8 cellular contexts compared by ENCODE assay signal in the genomic region with DNA sequence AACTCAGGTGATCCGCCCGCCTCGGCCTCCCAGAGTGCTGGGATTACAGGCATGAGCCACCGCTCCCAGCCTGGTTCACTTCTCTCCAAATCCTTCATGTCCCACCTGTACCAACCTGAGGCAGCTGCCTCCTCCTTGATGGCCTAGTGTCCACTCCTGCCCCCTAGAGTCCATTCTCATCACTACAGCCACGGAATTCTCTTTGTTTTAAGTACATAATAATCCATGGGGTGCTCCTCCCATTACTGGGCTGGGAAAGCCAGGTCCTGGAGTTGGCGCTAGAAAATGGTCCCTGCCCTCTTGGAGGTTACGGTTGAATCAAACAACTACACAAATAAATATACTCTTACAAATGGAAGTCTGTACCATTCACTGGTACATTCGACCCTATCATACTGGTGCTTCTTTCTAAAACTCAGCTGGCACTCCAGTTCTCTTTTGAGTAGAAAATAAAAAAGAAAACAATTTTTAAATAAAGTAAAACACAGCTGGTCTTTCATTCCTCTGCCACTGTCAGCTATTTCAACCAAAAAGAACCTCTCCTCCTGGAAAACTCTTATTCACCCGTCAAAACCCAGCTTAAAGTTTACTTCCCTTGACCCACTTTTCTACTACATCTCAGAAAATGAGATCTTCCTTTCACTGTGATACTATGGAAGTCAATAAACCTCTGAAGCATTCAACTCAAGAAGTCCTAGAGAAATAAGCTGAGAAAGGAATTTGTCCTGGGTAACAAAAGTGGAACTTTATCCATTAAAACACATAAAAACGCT. TPM values are rescaled to one million over a fixed set of nuclear protein-coding genes. Genes with fewer than 3 reads are reported as not detected.
DNase-seq lines count a peak whose midpoint lies in the region; ATAC-seq and TF ChIP-seq lines count a peak whose summit lies in the region.

No MANE protein-coding gene starts in this region.

- intact Hi-C loops in activated B cell treated with CpG ODN at 0.5 μM for 24 hours (cut with micrococcal nuclease), result loop anchor here (1.0 kb wide), 1 partner anchor 177 kb away; no protein-coding TSS in a partner anchor

- H3K9me2 ChIP-seq in GM23338 (ENCODE audit: insufficient read depth) (no peaks in the 10 kb centered on the region; the same call in 1 of the 2 replicates), hepatocyte (replicated peaks; ENCODE audit: insufficient read depth) (no peaks in the 10 kb centered on the region)

- 0 out of 3 replicates have a peak, but pooled peaks cover 3% of the 10 kb centered on the region for H3K36me3 Mint-ChIP-seq in GM23338 (ENCODE audit: low read depth)
- no peaks in the 10 kb centered on the region for H3K36me3 Mint-ChIP-seq in activated B cell treated with CpG ODN at 0.5 μM for 24 hours (ENCODE audit: low read depth)

- H3K4me3 Mint-ChIP-seq in GM23338 (no peak overlapping the region), activated B cell treated with CpG ODN at 0.5 μM for 24 hours (no peak overlapping the region)

- no peak overlapping the region for H2AFZ ChIP-seq in GM23338
- H2AFZ ChIP-seq in hepatocyte, result no peak overlapping the region

- H3K27ac Mint-ChIP-seq in GM23338, result no peak overlapping the region
- peak overlapping the region; percentile 25 for H3K27ac Mint-ChIP-seq in activated B cell treated with CpG ODN at 0.5 μM for 24 hours

- POLR2A ChIA-PET in activated B cell treated with CpG ODN at 0.5 μM for 24 hours (lab: Charles Lee), result interaction anchor here (1.7 kb wide), 1 partner anchor 227 kb away, joined by 4 read pairs; no protein-coding TSS in a partner anchor

- 73% methylated on average over 10 of the region's 10 CpGs for WGBS in hepatocyte (ENCODE audit: low lambda C conversion rate, missing lambda C conversion rate)

- no peaks in the 10 kb centered on the region for H3K27me3 ChIP-seq in BE2C
- H3K27me3 ChIP-seq in GM23338 (ENCODE audit: insufficient read depth), result no peaks in the 10 kb centered on the region
- no peaks in the 10 kb centered on the region for H3K27me3 ChIP-seq in hepatocyte

- no peaks in the 10 kb centered on the region for H4K20me1 ChIP-seq in GM23338 (replicated peaks; ENCODE audit: insufficient read depth)
- H4K20me1 ChIP-seq in hepatocyte (ENCODE audit: insufficient read depth, poor library complexity, severe bottlenecking), result no peaks in the 10 kb centered on the region

- H3K4me2 ChIP-seq in GM23338 (no peak overlapping the region), hepatocyte (no peak overlapping the region)

- ATAC-seq in GM23338 (peak; percentile 92), activated B cell treated with CpG ODN at 0.5 μM for 24 hours (ENCODE audit: low read depth) (no peak), GM21390 (IDR thresholded peaks at IDR 0.05; ENCODE audit: unreplicated experiment) (no peak), GM19463 (IDR thresholded peaks at IDR 0.05; ENCODE audit: unreplicated experiment) (no peak), HG02970 (IDR thresholded peaks at IDR 0.05; ENCODE audit: low FRiP score, unreplicated experiment) (no peak), HG02623 (IDR thresholded peaks at IDR 0.05; ENCODE audit: unreplicated experiment) (no peak)

- H3K79me2 ChIP-seq in GM23338 (replicated peaks; ENCODE audit: insufficient read depth), result no peaks in the 10 kb centered on the region
- H3K79me2 ChIP-seq in hepatocyte, result no peaks in the 10 kb centered on the region

- H3K4me1 Mint-ChIP-seq in GM23338 (no peaks in the 10 kb centered on the region), activated B cell treated with CpG ODN at 0.5 μM for 24 hours (peaks cover 7% of the 10 kb centered on the region)

- H3K27ac ChIP-seq in GM23338 (ENCODE audit: low read depth), result no peak overlapping the region
- no peak overlapping the region for H3K27ac ChIP-seq in hepatocyte

- H3K4me3 ChIP-seq in BE2C (ENCODE audit: low read depth, low read length) (no peak overlapping the region), GM23338 (no peak overlapping the region), hepatocyte (no peak overlapping the region)

- no peaks in the 10 kb centered on the region for H3F3A ChIP-seq in GM23338 (replicated peaks; ENCODE audit: low read depth)

- H3K9me3 Mint-ChIP-seq in GM23338 (peaks cover 17% of the 10 kb centered on the region), activated B cell treated with CpG ODN at 0.5 μM for 24 hours (no peaks in the 10 kb centered on the region)

- CTCF ChIA-PET in activated B cell treated with CpG ODN at 0.5 μM for 24 hours (lab: Charles Lee), result interaction anchor here (1.2 to 5.5 kb wide), 4 partner anchors 13 to 224 kb away, joined by 3 to 84 read pairs (median 12); no protein-coding TSS in a partner anchor

- DNase-seq in BE2C (peak; percentile 32), GM23338 (ENCODE audit: low spot score) (peak; percentile 93), activated B cell treated with CpG ODN at 0.5 μM for 24 hours (no peak), hepatocyte (ENCODE audit: low spot score) (peak; percentile 30)

- H3K27me3 Mint-ChIP-seq in GM23338 (ENCODE audit: insufficient read depth, low read depth, poor library complexity) (no peaks in the 10 kb centered on the region), activated B cell treated with CpG ODN at 0.5 μM for 24 hours (no peaks in the 10 kb centered on the region)

- no peaks in the 10 kb centered on the region for H3K36me3 ChIP-seq in BE2C
- H3K36me3 ChIP-seq in GM23338 (ENCODE audit: insufficient read depth), result no peaks in the 10 kb centered on the region
- H3K36me3 ChIP-seq in hepatocyte (replicated peaks; ENCODE audit: insufficient read depth, low read depth), result no peaks in the 10 kb centered on the region

- H3K9me3 ChIP-seq in BE2C (no peaks in the 10 kb centered on the region; the same call in 1 of the 2 replicates), hepatocyte (ENCODE audit: low read depth) (no peaks in the 10 kb centered on the region)

- no peaks in the 10 kb centered on the region for H3K4me1 ChIP-seq in BE2C
- H3K4me1 ChIP-seq in GM23338 (ENCODE audit: insufficient read depth), result no peaks in the 10 kb centered on the region
- H3K4me1 ChIP-seq in hepatocyte (ENCODE audit: insufficient read depth), result peaks cover 3% of the 10 kb centered on the region

- TF ChIP-seq CTCF in BE2C (IDR thresholded peaks at IDR 0.05; ENCODE audit: low read depth, low read length) (peak; percentile 57), GM23338 (conservative IDR thresholded peaks at IDR 0.05; ENCODE audit: low read depth in 2 of 2) (peak; percentile 82 to 91), activated B cell treated with CpG ODN at 0.5 μM for 24 hours (IDR thresholded peaks at IDR 0.05) (no peak), hepatocyte (IDR thresholded peaks at IDR 0.05; ENCODE audit: poor library complexity) (peak; percentile 23)

TF ChIP-seq in GM23338, 12 proteins besides CTCF, POLR2A, EP300 and RAD21 (continues in another document):
- TF ChIP-seq STAT1 (IDR thresholded peaks at IDR 0.05; ENCODE audit: unreplicated experiment), result no peak
- TF ChIP-seq POLR2AphosphoS5 (IDR thresholded peaks at IDR 0.05; ENCODE audit: low read depth), result no peak

RNA-seq across cellular contexts. Expression of a gene that starts 22.4 kb away (rescaled TPM):
- polyA plus RNA-seq in BE2C (2012; ENCODE audit: insufficient read depth, insufficient read length, low read depth), result 16.0 TPM
- total RNA-seq in GM23338 (2014; rRNA removed; shearing (Covaris generic)), result 44.0 and 47.6 TPM in 2 replicates
- polyA plus RNA-seq in GM23338 (2016; fragmentation: Nextera tagmentation; extraction: Ambion mirVana) (12.8 and 14.6 TPM in 2 replicates), hepatocyte (35.9 and 36.7 TPM in 2 replicates)
- total RNA-seq in activated B cell treated with CpG ODN at 0.5 μM for 24 hours (45.8 and 51.9 TPM in 2 replicates), hepatocyte (43.0 and 50.3 TPM in 2 replicates)

RNA-seq across cellular contexts. Expression of a gene that starts 32.1 kb away (rescaled TPM):
- 6.8 TPM for polyA plus RNA-seq in BE2C (2012; ENCODE audit: insufficient read depth, insufficient read length, low read depth)
- total RNA-seq in GM23338 (2014; rRNA removed; shearing (Covaris generic)), result 52.1 and 55.2 TPM in 2 replicates
- polyA plus RNA-seq in GM23338 (2016; fragmentation: Nextera tagmentation; extraction: Ambion mirVana) (17.3 and 19.2 TPM in 2 replicates), hepatocyte (17.0 and 17.7 TPM in 2 replicates)
- total RNA-seq in activated B cell treated with CpG ODN at 0.5 μM for 24 hours (3.2 and 3.3 TPM in 2 replicates), hepatocyte (49.9 and 59.0 TPM in 2 replicates)

Comparison
In these comparisons a context has a peak if more than half of its experiments do, and no peak if none do; other contexts are left out.
1. RNA of a gene that starts 32.1 kb away (total RNA-seq): 49.9 to 59.0 TPM in hepatocyte and 52.1 to 55.2 TPM in GM23338; 3.2 to 3.3 TPM in activated B cell treated with CpG ODN at 0.5 μM for 24 hours; every median in the first group is over 10 times any median in the second.